11 cellular contexts compared by ENCODE assay signal in genomic region chr17:1376061-1376460, GRCh38. TPM values are rescaled to one million over a fixed set of nuclear protein-coding genes. Genes with fewer than 3 reads are reported as not detected.
DNase-seq lines count a peak whose midpoint lies in the region; ATAC-seq and TF ChIP-seq lines count a peak whose summit lies in the region.
"Had no signal": no experiment of that assay in that cellular context is flagged by ENCODE, and none has a peak within 500 bp of the region (broad histone marks: within the 10 kb centered on the region; RNA-seq: fewer than 3 reads in every experiment).

No MANE protein-coding gene starts in this region.

- DNase-seq in activated CD4-positive, alpha-beta T cell treated with anti-CD3 and anti-CD28 coated beads, Interleukin-2, amount 10 ng/mL, durations not matched to agents 7 days and 5 days, result no peak
- DNase-seq in activated CD4-positive, alpha-beta T cell treated with anti-CD3 and anti-CD28 coated beads for 48 hours, result no peak
- DNase-seq in glutamatergic neuron (no peak), stomach (no peak), NCI-H128 (lab: John Stamatoyannopoulos, UW; ENCODE audit: unreplicated experiment) (no peak)
- DNase-seq: activated CD4-positive, CD25-positive, alpha-beta regulatory T cell treated with anti-CD3 and anti-CD28 coated beads, Interleukin-2, amount 50 U/mL, for 72 hours; erythroblast; stimulated activated CD4-positive, alpha-beta T cell treated with anti-CD3 and anti-CD28 coated beads, Interleukin-2, amount 100 ng/mL, for 48 hours had no signal

- peaks cover 83 to 100% (median 98%) of the 10 kb centered on the region in 4 donors for H3K4me1 ChIP-seq in stomach

- H3K27me3 Mint-ChIP-seq in activated CD4-positive, alpha-beta T cell treated with anti-CD3 and anti-CD28 coated beads, Interleukin-2, amount 10 ng/mL, durations not matched to agents 7 days and 5 days, result no peaks in the 10 kb centered on the region
- H3K27me3 Mint-ChIP-seq in T-helper 1 cell treated with Interleukin-12 subunit alpha and Interleukin-12 subunit beta and Interleukin-4 antibody, amounts not matched to agents 30 μg/mL and 1 μg/mL, for 36 hours (ENCODE audit: low read depth), result no peaks in the 10 kb centered on the region
- H3K27me3 Mint-ChIP-seq in glutamatergic neuron (ENCODE audit: unreplicated experiment), result peaks cover 9% of the 10 kb centered on the region

- CTCF ChIA-PET in activated CD4-positive, alpha-beta T cell treated with anti-CD3 and anti-CD28 coated beads, Interleukin-2, amount 10 ng/mL, durations not matched to agents 7 days and 5 days (lab: Charles Lee), result interaction anchor here (1.2 to 2.0 kb wide), 4 partner anchors 9 to 17 kb away, joined by 3 to 18 read pairs (median 6); no protein-coding TSS in a partner anchor

- 31 to 48% (median 37%) methylated on average over 5 of the region's 5 CpGs for WGBS in stomach, 5 donors

- intact Hi-C loops in stomach (cut with DNase I; ENCODE audit: low total_unique reads), result no loop called here

- H3K4me3 Mint-ChIP-seq in activated CD4-positive, alpha-beta T cell treated with anti-CD3 and anti-CD28 coated beads, Interleukin-2, amount 10 ng/mL, durations not matched to agents 7 days and 5 days, result peak overlapping the region; percentile 28
- H3K4me3 Mint-ChIP-seq in T-helper 1 cell treated with Interleukin-12 subunit alpha and Interleukin-12 subunit beta and Interleukin-4 antibody, amounts not matched to agents 30 μg/mL and 1 μg/mL, for 36 hours, result peak overlapping the region; percentile 26
- no peak overlapping the region for H3K4me3 Mint-ChIP-seq in glutamatergic neuron (ENCODE audit: unreplicated experiment)

- TF ChIP-seq CTCF in glutamatergic neuron (IDR thresholded peaks at IDR 0.05; ENCODE audit: partially characterized antibody, unreplicated experiment) (no peak), stomach (IDR thresholded peaks at IDR 0.05) (no peak)

- peak overlapping the region in 4 of 5 donors; percentile 11 to 61 (median 40) for H3K27ac ChIP-seq in stomach

- peaks cover 0 to 18% (median 14%) of the 10 kb centered on the region in 4 donors for H3K36me3 ChIP-seq in stomach

- H3K4me1 Mint-ChIP-seq in activated CD4-positive, alpha-beta T cell treated with anti-CD3 and anti-CD28 coated beads, Interleukin-2, amount 10 ng/mL, durations not matched to agents 7 days and 5 days, result peaks cover 82% of the 10 kb centered on the region
- H3K4me1 Mint-ChIP-seq in T-helper 1 cell treated with Interleukin-12 subunit alpha and Interleukin-12 subunit beta and Interleukin-4 antibody, amounts not matched to agents 30 μg/mL and 1 μg/mL, for 36 hours (ENCODE audit: low read depth), result peaks cover 58% of the 10 kb centered on the region
- H3K4me1 Mint-ChIP-seq in glutamatergic neuron (ENCODE audit: low read depth, unreplicated experiment), result peaks cover 34% of the 10 kb centered on the region

- H3K9me3 ChIP-seq in stomach, result no peaks in the 10 kb centered on the region

- no peak for ATAC-seq in HG03565 (IDR thresholded peaks at IDR 0.05; ENCODE audit: unreplicated experiment)
- no peak for ATAC-seq in GM19463 (IDR thresholded peaks at IDR 0.05; ENCODE audit: unreplicated experiment)

- no peak overlapping the region for H3K4me3 ChIP-seq in stomach

- H3K9me3 Mint-ChIP-seq in activated CD4-positive, alpha-beta T cell treated with anti-CD3 and anti-CD28 coated beads, Interleukin-2, amount 10 ng/mL, durations not matched to agents 7 days and 5 days, result no peaks in the 10 kb centered on the region
- no peaks in the 10 kb centered on the region for H3K9me3 Mint-ChIP-seq in T-helper 1 cell treated with Interleukin-12 subunit alpha and Interleukin-12 subunit beta and Interleukin-4 antibody, amounts not matched to agents 30 μg/mL and 1 μg/mL, for 36 hours
- H3K9me3 Mint-ChIP-seq in glutamatergic neuron (ENCODE audit: unreplicated experiment), result peaks cover 2% of the 10 kb centered on the region

- POLR2A ChIA-PET in activated CD4-positive, alpha-beta T cell treated with anti-CD3 and anti-CD28 coated beads, Interleukin-2, amount 10 ng/mL, durations not matched to agents 7 days and 5 days (lab: Charles Lee), result no interaction called here

- no peak for TF ChIP-seq POLR2A in stomach (IDR thresholded peaks at IDR 0.05)

- H3K36me3 Mint-ChIP-seq in activated CD4-positive, alpha-beta T cell treated with anti-CD3 and anti-CD28 coated beads, Interleukin-2, amount 10 ng/mL, durations not matched to agents 7 days and 5 days (ENCODE audit: low read depth), result peaks cover 10% of the 10 kb centered on the region
- peaks cover 1% of the 10 kb centered on the region for H3K36me3 Mint-ChIP-seq in T-helper 1 cell treated with Interleukin-12 subunit alpha and Interleukin-12 subunit beta and Interleukin-4 antibody, amounts not matched to agents 30 μg/mL and 1 μg/mL, for 36 hours (ENCODE audit: low read depth)
- no peaks in the 10 kb centered on the region for H3K36me3 Mint-ChIP-seq in glutamatergic neuron (ENCODE audit: unreplicated experiment)

- TF ChIP-seq EP300 in stomach (IDR thresholded peaks at IDR 0.05), result no peak

- H3K27me3 ChIP-seq in stomach, result no peaks in the 10 kb centered on the region

- peak overlapping the region; percentile 60 for H3K27ac Mint-ChIP-seq in activated CD4-positive, alpha-beta T cell treated with anti-CD3 and anti-CD28 coated beads, Interleukin-2, amount 10 ng/mL, durations not matched to agents 7 days and 5 days
- peak overlapping the region; percentile 37 for H3K27ac Mint-ChIP-seq in T-helper 1 cell treated with Interleukin-12 subunit alpha and Interleukin-12 subunit beta and Interleukin-4 antibody, amounts not matched to agents 30 μg/mL and 1 μg/mL, for 36 hours
- H3K27ac Mint-ChIP-seq in glutamatergic neuron (ENCODE audit: unreplicated experiment), result peak overlapping the region; percentile 64

RNA-seq across cellular contexts. Expression of gene YWHAE, which starts 24.0 kb away (rescaled TPM):
- total RNA-seq in activated CD4-positive, alpha-beta T cell treated with anti-CD3 and anti-CD28 coated beads, Interleukin-2, amount 10 ng/mL, durations not matched to agents 7 days and 5 days, result 100 to 1,000 TPM; 340 to 435 TPM
- total RNA-seq in glutamatergic neuron (ENCODE audit: unreplicated experiment) (1,106 TPM), stomach (1,000 to 10,000 TPM in 2 of 5 donors, 100 to 1,000 TPM in 3; 335 to 1,151 (median 362) TPM)
- polyA plus RNA-seq in stomach, result 100 to 1,000 TPM; 219 to 323 (median 254) TPM
